23 cellular contexts compared by ENCODE assay signal in genomic region chr22:20658433-20659222, GRCh38.
"Had no signal": no experiment of that assay in that cellular context is flagged by ENCODE, and none has a peak within 500 bp of the region (broad histone marks: within the 10 kb centered on the region; RNA-seq: fewer than 3 reads in every experiment).

No MANE protein-coding gene starts in this region.

- H3K4me1 ChIP-seq: SJSA1 had no signal

- H3K9ac ChIP-seq: KMS-11 had no signal

- ATAC-seq: HepG2 had no signal

- H3K36me3 ChIP-seq: SJSA1 had no signal

- H3K27ac ChIP-seq: KMS-11, SJSA1, SK-N-MC had no signal

- FAIRE-seq: HepG2, RCC 7860 had no signal

- H3K4me2 ChIP-seq: KMS-11 had no signal

- DNase-seq: IMR-90, Kasumi-1, MM.1S, NCI-H1092 treated with DMSO at 0.1 percent for 48 hours, NCI-H1436, NCI-H187, NCI-H2029, NCI-H2081 treated with DMSO at 0.1 percent for 48 hours, NCI-H2171, NCI-H226, NCI-H446, NCI-H510A, NCI-H524 treated with DMSO at 0.1 percent for 48 hours, NCI-H69, NCI-H774, Right ventricle myocardium superior, RPMI8226, SIG-M5 had no signal

- H3K9me3 ChIP-seq: SJSA1 had no signal

- H3K4me3 ChIP-seq: SJSA1, SK-N-MC had no signal
